1 cellular context compared by ENCODE assay signal in genomic region chr1:25905680-25906643, GRCh38.
A peak's percentile ranks its signal among the peaks of the same experiment; 100 is the strongest.
TF ChIP-seq lines count a peak whose summit lies in the region.

TSS of gene STMN1 (minus strand) at chr1:25906419. CDS start at chr1:25904676, 1,743 bp downstream.

TF ChIP-seq in HepG2, 621 proteins besides CTCF, POLR2A, EP300 and RAD21 (continued from another document and continues in another):
- TF ChIP-seq BHLHE40 (IDR thresholded peaks at IDR 0.05; ENCODE audit: low read length) (peak; percentile 99), CCDC6 (CRISPR knock-in tag; IDR thresholded peaks at IDR 0.05) (peak; percentile 28; the same call in 1 of the 2 replicates), ZNF143 (CRISPR knock-in tag; IDR thresholded peaks at IDR 0.05) (peak; percentile 88), PRPF4 (IDR thresholded peaks at IDR 0.05; ENCODE audit: low read depth, low read length, poor library complexity, severe bottlenecking) (no peak), ZFP41 (CRISPR knock-in tag; IDR thresholded peaks at IDR 0.05; ENCODE audit: borderline replicate concordance) (no peak), MIXL1 (CRISPR knock-in tag; IDR thresholded peaks at IDR 0.05) (no peak), SIX4 (CRISPR knock-in tag; IDR thresholded peaks at IDR 0.05) (no peak), HOXD1 (CRISPR knock-in tag; IDR thresholded peaks at IDR 0.05) (peak; percentile 75; the same call in 1 of the 2 replicates), RBM22 (optimal IDR thresholded peaks at IDR 0.05; ENCODE audit: low read length) (no peak), RCOR2 (CRISPR knock-in tag; IDR thresholded peaks at IDR 0.05) (no peak), GMEB1 (CRISPR knock-in tag; IDR thresholded peaks at IDR 0.05; ENCODE audit: borderline replicate concordance) (peak; percentile 40; the same call in 1 of the 2 replicates), ZNF333 (CRISPR knock-in tag; IDR thresholded peaks at IDR 0.05; ENCODE audit: borderline replicate concordance) (0 out of 2 replicates have a peak, but pooled peaks have one; percentile 38), ZNF510 (CRISPR knock-in tag; IDR thresholded peaks at IDR 0.05; ENCODE audit: low read depth) (no peak), RAD51 (IDR thresholded peaks at IDR 0.05; ENCODE audit: borderline replicate concordance) (peak; percentile 95), RELA (CRISPR knock-in tag; IDR thresholded peaks at IDR 0.05) (no peak), YEATS4 (CRISPR knock-in tag; IDR thresholded peaks at IDR 0.05; ENCODE audit: borderline replicate concordance) (peak; percentile 45; the same call in 1 of the 2 replicates), DRAP1 (CRISPR knock-in tag; IDR thresholded peaks at IDR 0.05) (peak; percentile 94), NR2C2 (CRISPR knock-in tag; IDR thresholded peaks at IDR 0.05; ENCODE audit: borderline replicate concordance) (peak; percentile 73), HMGXB4 (CRISPR knock-in tag; IDR thresholded peaks at IDR 0.05; ENCODE audit: borderline replicate concordance in 1 of 2, low read depth in 1 of 2) (no peak; a peak in 1 of 4 replicates), MED8 (CRISPR knock-in tag; IDR thresholded peaks at IDR 0.05; ENCODE audit: insufficient replicate concordance) (peak; percentile 53), TBX2 (CRISPR knock-in tag; IDR thresholded peaks at IDR 0.05; ENCODE audit: borderline replicate concordance) (peak; percentile 19; the same call in 1 of the 2 replicates), SP5 (CRISPR knock-in tag; IDR thresholded peaks at IDR 0.05; ENCODE audit: borderline replicate concordance, low read depth) (0 out of 2 replicates have a peak, but pooled peaks have one; percentile 47), NONO (IDR thresholded peaks at IDR 0.05) (no peak), NONO (CRISPR knock-in tag; conservative IDR thresholded peaks at IDR 0.05) (0 out of 2 replicates have a peak, but pooled peaks have one; percentile 6), TBX3 (IDR thresholded peaks at IDR 0.05; ENCODE audit: borderline replicate concordance) (no peak), PHF20 (CRISPR knock-in tag; IDR thresholded peaks at IDR 0.05) (no peak), KMT2A (CRISPR knock-in tag; IDR thresholded peaks at IDR 0.05) (no peak; the same call in 1 of the 2 replicates), ZNF205 (CRISPR knock-in tag; IDR thresholded peaks at IDR 0.05) (no peak), PHB2 (IDR thresholded peaks at IDR 0.05; ENCODE audit: partially characterized antibody) (no peak), ZNF772 (CRISPR knock-in tag; IDR thresholded peaks at IDR 0.05) (no peak), ATF2 (CRISPR knock-in tag; IDR thresholded peaks at IDR 0.05) (0 out of 2 replicates have a peak, but pooled peaks have one; percentile 18), SPEN (CRISPR knock-in tag; IDR thresholded peaks at IDR 0.05; ENCODE audit: low read depth) (peak; percentile 34), POLR2G (IDR thresholded peaks at IDR 0.05; ENCODE audit: low read depth, low read length) (peak; percentile 88), ZBTB20 (CRISPR knock-in tag; IDR thresholded peaks at IDR 0.05; ENCODE audit: borderline replicate concordance, low read depth) (peak; percentile 62; the same call in 1 of the 2 replicates), MAZ (IDR thresholded peaks at IDR 0.05; ENCODE audit: borderline replicate concordance, low read depth, low read length) (peak; percentile 73; the same call in 1 of the 2 replicates), MAZ (CRISPR knock-in tag; IDR thresholded peaks at IDR 0.05; ENCODE audit: low read depth) (peak; percentile 65; the same call in 1 of the 2 replicates), ZNF160 (CRISPR knock-in tag; IDR thresholded peaks at IDR 0.05) (peak; percentile 31; the same call in 1 of the 2 replicates), ZNF780A (CRISPR knock-in tag; IDR thresholded peaks at IDR 0.05) (no peak), SP140L (CRISPR knock-in tag; IDR thresholded peaks at IDR 0.05; ENCODE audit: borderline replicate concordance) (no peak), ZEB1 (IDR thresholded peaks at IDR 0.05; ENCODE audit: insufficient replicate concordance, low read depth) (peak; percentile 25), ARNTL (CRISPR knock-in tag; IDR thresholded peaks at IDR 0.05) (peak; percentile 95), CREB1 (IDR thresholded peaks at IDR 0.05) (0 out of 2 replicates have a peak, but pooled peaks have one; percentile 8), CREB1 (CRISPR knock-in tag; IDR thresholded peaks at IDR 0.05) (peak; percentile 39; the same call in 1 of the 2 replicates), THAP8 (CRISPR knock-in tag; IDR thresholded peaks at IDR 0.05; ENCODE audit: borderline replicate concordance) (0 out of 2 replicates have a peak, but pooled peaks have one; percentile 60), TAF1 (CRISPR knock-in tag; IDR thresholded peaks at IDR 0.05) (peak; percentile 77), ZMYM4 (CRISPR knock-in tag; IDR thresholded peaks at IDR 0.05) (peak; percentile 33; the same call in 1 of the 2 replicates), TOE1 (CRISPR knock-in tag; IDR thresholded peaks at IDR 0.05) (no peak), SNAI1 (CRISPR knock-in tag; IDR thresholded peaks at IDR 0.05; ENCODE audit: borderline replicate concordance) (0 out of 2 replicates have a peak, but pooled peaks have one; percentile 51), ZNF589 (CRISPR knock-in tag; conservative IDR thresholded peaks at IDR 0.05) (peak; percentile 49), SP4 (CRISPR knock-in tag; IDR thresholded peaks at IDR 0.05) (peak; percentile 79), NCOA1 (CRISPR knock-in tag; IDR thresholded peaks at IDR 0.05) (no peak), SKIL (CRISPR knock-in tag; IDR thresholded peaks at IDR 0.05; ENCODE audit: borderline replicate concordance) (no peak), NCOR1 (IDR thresholded peaks at IDR 0.05; ENCODE audit: borderline replicate concordance, low read length) (peak; percentile 25; the same call in 1 of the 2 replicates), ZBTB1 (CRISPR knock-in tag; IDR thresholded peaks at IDR 0.05; ENCODE audit: borderline replicate concordance) (no peak), MXD3 (CRISPR knock-in tag; IDR thresholded peaks at IDR 0.05) (no peak; the same call in none of the 2 replicates), MAFK (conservative IDR thresholded peaks at IDR 0.05 in 1 of 2, IDR thresholded peaks at IDR 0.05 in 1 of 2; ENCODE audit: low read length in 2 of 2) (no peak), PRDM10 (CRISPR knock-in tag; IDR thresholded peaks at IDR 0.05; ENCODE audit: low read depth) (no peak), SP2 (CRISPR knock-in tag; IDR thresholded peaks at IDR 0.05) (peak; percentile 25; the same call in 1 of the 2 replicates), GABPB1 (CRISPR knock-in tag; IDR thresholded peaks at IDR 0.05) (peak; percentile 79; the same call in 1 of the 2 replicates), MTERF4 (CRISPR knock-in tag; IDR thresholded peaks at IDR 0.05) (no peak), HNRNPK (IDR thresholded peaks at IDR 0.05; ENCODE audit: low read depth, low read length, poor library complexity, severe bottlenecking) (peak; percentile 69)
